8 cellular contexts compared by ENCODE assay signal in genomic region chr17:29589524-29590260, GRCh38. TPM values are rescaled to one million over a fixed set of nuclear protein-coding genes. Genes with fewer than 3 reads are reported as not detected.
A peak's percentile ranks its signal among the peaks of the same experiment; 100 is the strongest.
DNase-seq lines count a peak whose midpoint lies in the region; ATAC-seq and TF ChIP-seq lines count a peak whose summit lies in the region.

A gene with protein sequence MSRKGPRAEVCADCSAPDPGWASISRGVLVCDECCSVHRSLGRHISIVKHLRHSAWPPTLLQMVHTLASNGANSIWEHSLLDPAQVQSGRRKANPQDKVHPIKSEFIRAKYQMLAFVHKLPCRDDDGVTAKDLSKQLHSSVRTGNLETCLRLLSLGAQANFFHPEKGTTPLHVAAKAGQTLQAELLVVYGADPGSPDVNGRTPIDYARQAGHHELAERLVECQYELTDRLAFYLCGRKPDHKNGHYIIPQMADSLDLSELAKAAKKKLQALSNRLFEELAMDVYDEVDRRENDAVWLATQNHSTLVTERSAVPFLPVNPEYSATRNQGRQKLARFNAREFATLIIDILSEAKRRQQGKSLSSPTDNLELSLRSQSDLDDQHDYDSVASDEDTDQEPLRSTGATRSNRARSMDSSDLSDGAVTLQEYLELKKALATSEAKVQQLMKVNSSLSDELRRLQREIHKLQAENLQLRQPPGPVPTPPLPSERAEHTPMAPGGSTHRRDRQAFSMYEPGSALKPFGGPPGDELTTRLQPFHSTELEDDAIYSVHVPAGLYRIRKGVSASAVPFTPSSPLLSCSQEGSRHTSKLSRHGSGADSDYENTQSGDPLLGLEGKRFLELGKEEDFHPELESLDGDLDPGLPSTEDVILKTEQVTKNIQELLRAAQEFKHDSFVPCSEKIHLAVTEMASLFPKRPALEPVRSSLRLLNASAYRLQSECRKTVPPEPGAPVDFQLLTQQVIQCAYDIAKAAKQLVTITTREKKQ (minus strand): TSS chr17:29589648. CDS start chr17:29589378, 270 bp downstream.

- no peaks in the 10 kb centered on the region for H3K9me2 ChIP-seq in Karpas-422 (replicated peaks; ENCODE audit: insufficient read depth, low read length)

- H3K36me3 Mint-ChIP-seq in nephron (ENCODE audit: low read depth) = no peaks in the 10 kb centered on the region

- H3K36me3 ChIP-seq in Karpas-422 (ENCODE audit: insufficient read depth, low read length) (no peaks in the 10 kb centered on the region), stomach smooth muscle (ENCODE audit: control insufficient read depth in 2 of 2, insufficient read depth in 2 of 2, low read length in 2 of 2) (no peaks in the 10 kb centered on the region)

- H3K4me1 ChIP-seq in Karpas-422 (ENCODE audit: low read length) (peaks cover 78% of the 10 kb centered on the region), stomach smooth muscle (ENCODE audit: control insufficient read depth, insufficient read depth, low read length) (peaks cover 73% of the 10 kb centered on the region)

- CTCF ChIA-PET in RWPE1 (lab: Yijun Ruan, JAX) = interaction anchor here (0.8 to 5.4 kb wide), 2 partner anchors 27 to 329 kb away, joined by 3 to 45 read pairs; no protein-coding TSS in a partner anchor

- H3K4me3 ChIP-seq in Karpas-422 (ENCODE audit: low read length) (peak within 1 kb of the TSS; percentile 99), fibroblast of the aortic adventitia (ENCODE audit: low read depth, low read length) (peak within 1 kb of the TSS; percentile 83), stomach smooth muscle (ENCODE audit: low read length in 2 of 2) (peak within 1 kb of the TSS; percentile 81 to 88)

- DNase-seq in Caki2 (ENCODE audit: low read depth) (peak; percentile 92), Karpas-422 (peak; percentile 96), RWPE1 (ENCODE audit: low spot score) (peak; percentile 89), fibroblast of the aortic adventitia (ENCODE audit: low read depth) (peak; percentile 71)
- peak; percentile 95 for DNase-seq in activated effector memory CD4-positive, alpha-beta T cell treated with anti-CD3 and anti-CD28 coated beads, Interleukin-2, amount 50 U/mL, for 16 hours

- peak within 1 kb of the TSS; percentile 97 for H3K4me2 ChIP-seq in Karpas-422 (ENCODE audit: low read depth, low read length, poor library complexity, severe bottlenecking)

- H3K4me1 Mint-ChIP-seq in nephron = peaks cover 45% of the 10 kb centered on the region

- H3K9me3 Mint-ChIP-seq in nephron = no peaks in the 10 kb centered on the region

- peak within 1 kb of the TSS; percentile 38 for H2AFZ ChIP-seq in Karpas-422 (ENCODE audit: low read length)

- H3K79me2 ChIP-seq in Karpas-422 (ENCODE audit: low read length) = peaks cover 45% of the 10 kb centered on the region

- no peaks in the 10 kb centered on the region for H3K27me3 Mint-ChIP-seq in nephron (ENCODE audit: low read depth)

- in situ Hi-C loops in Caki2 (cut with HindIII; ENCODE audit: low pct_unique_long_range_greater_than_20kb, low sequenced_read_pairs) = no loop called here

- H3K9ac ChIP-seq in Karpas-422 (ENCODE audit: low read length) (peak within 1 kb of the TSS; percentile 97), stomach smooth muscle (ENCODE audit: low read length in 2 of 2) (peak within 1 kb of the TSS; percentile 73 to 82)

- peak; percentile 38 for ATAC-seq in GM21576 (IDR thresholded peaks at IDR 0.05; ENCODE audit: unreplicated experiment)

- POLR2A ChIA-PET in RWPE1 (lab: Yijun Ruan, JAX; ENCODE audit: low non-redundant PET) = no interaction called here

- peak within 1 kb of the TSS; percentile 89 for H3K27ac ChIP-seq in Karpas-422 (ENCODE audit: low read length)
- H3K27ac ChIP-seq in RWPE1 = peak within 1 kb of the TSS; percentile 99
- H3K27ac ChIP-seq in stomach smooth muscle (ENCODE audit: low read length) = peak within 1 kb of the TSS; percentile 71

- TF ChIP-seq CTCF in RWPE1 (conservative IDR thresholded peaks at IDR 0.05; ENCODE audit: low read depth) (no peak), fibroblast of the aortic adventitia (IDR thresholded peaks at IDR 0.05; ENCODE audit: insufficient read depth, low read length) (no peak), nephron (IDR thresholded peaks at IDR 0.05; ENCODE audit: unreplicated experiment in 3 of 3) (no peak)

- H3K27me3 ChIP-seq in Karpas-422 (ENCODE audit: low read length) (no peaks in the 10 kb centered on the region), stomach smooth muscle (ENCODE audit: control insufficient read depth in 1 of 2, insufficient read depth in 2 of 2, low read length in 2 of 2) (peaks cover 0 to 3% of the 10 kb centered on the region in 2 donors)

- H3K9me3 ChIP-seq in Karpas-422 (ENCODE audit: low read length) (no peaks in the 10 kb centered on the region), stomach smooth muscle (ENCODE audit: control insufficient read depth in 2 of 2, low read length in 2 of 2) (no peaks in the 10 kb centered on the region)

- H4K20me1 ChIP-seq in Karpas-422 (ENCODE audit: insufficient read depth, low read depth, low read length) = peaks cover 16% of the 10 kb centered on the region

- peak within 1 kb of the TSS; percentile 70 to 96 (median 93) for H3K27ac Mint-ChIP-seq in nephron

- peak within 1 kb of the TSS; percentile 88 to 95 (median 95) for H3K4me3 Mint-ChIP-seq in nephron

RNA-seq across cellular contexts. Expression of the gene that starts here (rescaled TPM):
- 34.5 and 55.9 TPM in 2 replicates for total RNA-seq in Caki2 (2014; rRNA removed; shearing (Covaris generic); ENCODE audit: low replicate concordance)
- 58.7 and 71.5 TPM in 2 replicates for total RNA-seq in Karpas-422 (2014; rRNA removed; shearing (Covaris generic); ENCODE audit: low replicate concordance)
- 22.0 and 38.6 TPM in 2 replicates for total RNA-seq in fibroblast of the aortic adventitia (ENCODE audit: low replicate concordance)

Comparison
In these comparisons a context has a peak if more than half of its experiments do, and no peak if none do; other contexts are left out.
1. Peak in every context shown above with its lines: DNase-seq, ATAC-seq, H3K4me3 ChIP-seq and H3K27ac ChIP-seq.